In the genomic region with DNA sequence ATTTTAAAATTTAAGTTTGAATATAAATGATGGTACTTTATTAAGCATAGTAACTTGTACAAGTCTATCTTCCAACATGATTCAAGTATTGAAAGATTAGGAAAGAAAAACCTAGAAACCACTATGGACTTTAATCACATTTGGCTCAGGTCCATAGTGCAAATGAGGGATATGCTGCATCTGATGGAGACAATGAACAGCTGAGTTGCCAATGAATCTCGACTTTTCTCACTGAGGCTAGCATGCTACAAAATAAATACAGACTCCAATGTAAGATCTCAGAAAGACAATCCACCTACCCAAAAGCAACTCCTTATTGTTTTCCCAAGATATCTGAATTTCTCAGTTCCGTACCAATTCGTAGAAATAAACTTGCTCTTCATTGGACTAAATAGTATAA, we compare ENCODE assay signal across 24 cellular contexts.
"Had no signal": no experiment of that assay in that cellular context is flagged by ENCODE, and none has a peak within 500 bp of the region (broad histone marks: within the 10 kb centered on the region; RNA-seq: fewer than 3 reads in every experiment).

No MANE protein-coding gene starts in this region.

- DNase-seq: activated B cell treated with CpG ODN at 0.5 μM for 24 hours; activated CD4-positive, alpha-beta memory T cell treated with anti-CD3 and anti-CD28 coated beads for 36 hours; activated CD4-positive, alpha-beta T cell treated with anti-CD3 and anti-CD28 coated beads for 1 hour; activated CD4-positive, alpha-beta T cell treated with anti-CD3 and anti-CD28 coated beads, Interleukin-2, amount 10 ng/mL, durations not matched to agents 7 days and 5 days; activated CD8-positive, alpha-beta memory T cell treated with anti-CD3 and anti-CD28 coated beads for 24 hours; activated gamma-delta T cell; activated naive CD4-positive, alpha-beta T cell treated with anti-CD3 and anti-CD28 coated beads for 36 hours; activated T-cell treated with anti-CD3 and anti-CD28 coated beads for 4 hours; activated T-cell treated with anti-CD3 and anti-CD28 coated beads, Interleukin-2, amount 50 U/mL, for 48 hours; brain microvascular endothelial cell; cerebellar nuclear complex; NCI-H1092; NCI-H1436; NCI-H1694 treated with DMSO at 0.1 percent for 48 hours; NCI-H2029 treated with DMSO at 0.1 percent for 48 hours; NCI-H345; NCI-H510A; NCI-H526 treated with DMSO at 0.1 percent for 48 hours; PC-3; SHP77; T-helper 17 cell; T-helper 9 cell had no signal

- H3K9me3 ChIP-seq: SJSA1 had no signal

- H3K36me3 ChIP-seq: brain microvascular endothelial cell had no signal

- ATAC-seq: activated T-helper 17 cell treated with anti-CD3 and anti-CD28 coated beads, Interleukin-2, amount 50 U/mL, for 72 hours; T-helper 17 cell had no signal

- H3K27ac ChIP-seq: brain microvascular endothelial cell, SJSA1 had no signal

- H3K4me3 ChIP-seq: SJSA1 had no signal

- H3K27me3 ChIP-seq: brain microvascular endothelial cell, SJSA1 had no signal
